11 cellular contexts compared by ENCODE assay signal in genomic region chr15:68224546-68225250, GRCh38. TPM values are rescaled to one million over a fixed set of nuclear protein-coding genes. Genes with fewer than 3 reads are reported as not detected.
DNase-seq lines count a peak whose midpoint lies in the region; ATAC-seq lines count a peak whose summit lies in the region.
"Had no signal": no experiment of that assay in that cellular context is flagged by ENCODE, and none has a peak within 500 bp of the region (broad histone marks: within the 10 kb centered on the region; RNA-seq: fewer than 3 reads in every experiment).

No MANE protein-coding gene starts in this region.

- H3K9me3 ChIP-seq in SK-N-MC (ENCODE audit: low read depth, low read length) = no peaks in the 10 kb centered on the region

- no peaks in the 10 kb centered on the region for H3K27me3 Mint-ChIP-seq in naive thymus-derived CD8-positive, alpha-beta T cell

- DNase-seq in SK-N-MC (ENCODE audit: low read depth, low spot score) (no peak), globus pallidus (ENCODE audit: low spot score) (no peak)
- no peak for DNase-seq in naive thymus-derived CD8-positive, alpha-beta T cell
- DNase-seq: activated T-cell treated with anti-CD3 and anti-CD28 coated beads, Interleukin-2, amount 50 U/mL, for 1 hour; central memory CD4-positive, alpha-beta T cell; DMS153; NCI-H2029 treated with DMSO at 0.1 percent for 48 hours had no signal

- peak overlapping the region in 6 of 10 donors; percentile 7 to 37 (median 14) for H3K4me3 Mint-ChIP-seq in naive thymus-derived CD8-positive, alpha-beta T cell

- no peak overlapping the region for H3K9ac ChIP-seq in SK-N-MC (ENCODE audit: insufficient read length)

- peak overlapping the region; percentile 14; the same call in 1 of the 2 replicates for H3K27ac ChIP-seq in SK-N-MC

- H3K9me3 Mint-ChIP-seq in naive thymus-derived CD8-positive, alpha-beta T cell = no peaks in the 10 kb centered on the region

- POLR2A ChIA-PET in naive thymus-derived CD8-positive, alpha-beta T cell (lab: Charles Lee) = interaction anchor here (0.7 kb wide), 1 partner anchor 1162 kb away, joined by 5 read pairs; no protein-coding TSS in a partner anchor

- ATAC-seq in HG03432 (IDR thresholded peaks at IDR 0.05; ENCODE audit: unreplicated experiment) (peak; percentile 24), HG02870 (IDR thresholded peaks at IDR 0.05; ENCODE audit: unreplicated experiment) (no peak), HG03159 (IDR thresholded peaks at IDR 0.05; ENCODE audit: unreplicated experiment) (no peak)
- no peak for ATAC-seq in naive thymus-derived CD8-positive, alpha-beta T cell

- H3K36me3 Mint-ChIP-seq in naive thymus-derived CD8-positive, alpha-beta T cell = no peaks in the 10 kb centered on the region

- peaks cover 14 to 33% (median 30%) of the 10 kb centered on the region in 4 donors for H3K4me1 Mint-ChIP-seq in naive thymus-derived CD8-positive, alpha-beta T cell

- H3K36me3 ChIP-seq in SK-N-MC (ENCODE audit: insufficient read depth, low read length) = peaks cover 11% of the 10 kb centered on the region; the same call in 1 of the 2 replicates

- peak overlapping the region in 6 of 10 donors; percentile 28 to 76 (median 73) for H3K27ac Mint-ChIP-seq in naive thymus-derived CD8-positive, alpha-beta T cell

- peak overlapping the region; percentile 2; the same call in 1 of the 2 replicates for H3K4me3 ChIP-seq in GM08714 (ENCODE audit: low read length)
- no peak overlapping the region for H3K4me3 ChIP-seq in SK-N-MC

RNA-seq across cellular contexts. Expression of gene CLN6, which starts 4.8 kb away (rescaled TPM):
- 10 to 100 TPM; 18.5 to 22.3 TPM for total RNA-seq in naive thymus-derived CD8-positive, alpha-beta T cell
- 1 to 10 TPM; 2.4 to 4.1 (median 3.3) TPM for polyA plus RNA-seq in naive thymus-derived CD8-positive, alpha-beta T cell

RNA-seq across cellular contexts. Expression of gene CALML4, which starts 19.6 kb away (rescaled TPM):
- total RNA-seq in naive thymus-derived CD8-positive, alpha-beta T cell = 1 to 10 TPM; 4.1 to 4.7 TPM
- polyA plus RNA-seq in naive thymus-derived CD8-positive, alpha-beta T cell = under 1 TPM in 1 of 3 donors, not detected in 2; 0.65 TPM

RNA-seq across cellular contexts. Expression of gene FEM1B, which starts 52.8 kb away (rescaled TPM):
- total RNA-seq in naive thymus-derived CD8-positive, alpha-beta T cell = 10 to 100 TPM; 61.1 to 66.5 TPM
- 10 to 100 TPM; 13.4 to 15.7 (median 14.6) TPM for polyA plus RNA-seq in naive thymus-derived CD8-positive, alpha-beta T cell
